8 cellular contexts compared by ENCODE assay signal in the genomic region with DNA sequence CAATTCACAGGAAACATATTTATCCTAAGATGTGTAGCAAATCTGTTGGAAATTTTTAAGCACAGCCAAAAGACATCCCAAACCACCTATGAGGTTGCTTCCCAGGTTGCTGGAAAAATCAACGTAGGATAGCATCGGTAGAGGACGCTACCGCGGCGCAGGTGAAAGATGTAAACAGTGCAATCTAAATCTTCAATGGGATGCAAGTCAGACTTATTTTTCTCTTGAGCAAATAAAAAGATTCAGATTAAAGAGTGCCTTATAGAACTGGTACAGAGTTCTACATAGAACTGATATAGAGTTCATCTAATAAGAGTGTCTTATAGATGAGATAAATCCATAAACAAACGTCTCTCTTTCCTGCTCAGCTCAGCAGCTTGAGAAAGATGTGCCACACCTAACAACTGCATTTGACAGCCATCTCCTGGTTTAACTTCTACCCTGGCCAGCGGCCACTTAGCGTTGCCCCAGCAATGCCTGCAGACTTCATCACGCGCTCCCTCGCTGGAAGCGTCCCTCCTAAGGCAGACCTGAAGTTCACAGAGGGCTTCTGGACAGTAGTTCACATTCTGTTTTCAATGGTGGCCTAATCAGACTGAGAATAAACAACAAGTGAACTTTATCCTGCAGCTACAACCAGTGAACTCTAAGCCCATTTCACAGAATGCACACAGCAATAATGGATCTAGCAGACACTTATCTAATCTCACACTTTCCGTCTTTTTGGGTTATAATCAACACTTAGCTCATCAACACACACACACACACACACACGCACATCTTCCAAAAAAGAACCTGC.
DNase-seq lines count a peak whose midpoint lies in the region; ATAC-seq and TF ChIP-seq lines count a peak whose summit lies in the region.

No MANE protein-coding gene starts in this region.

- H3K9me3 Mint-ChIP-seq in type B pancreatic cell: no peaks in the 10 kb centered on the region

- no peaks in the 10 kb centered on the region for H3K27me3 ChIP-seq in mammary epithelial cell (ENCODE audit: insufficient read depth, low read length)

- H3K36me3 Mint-ChIP-seq in type B pancreatic cell: no peaks in the 10 kb centered on the region

- dilution Hi-C loops in mammary epithelial cell (cut with HindIII; ENCODE audit: low sequenced_read_pairs): no loop called here

- intact Hi-C loops in mammary epithelial cell (cut with micrococcal nuclease): no loop called here

- no peaks in the 10 kb centered on the region for H3K9me3 ChIP-seq in mammary epithelial cell (replicated peaks; ENCODE audit: insufficient read depth, low read length)

- 99% methylated on average over 14 of the region's 15 CpGs for WGBS in mammary epithelial cell (ENCODE audit: low coverage, missing lambda C conversion rate)

- no peak overlapping the region for H3K9ac ChIP-seq in mammary epithelial cell (ENCODE audit: insufficient read depth, low read length)

- TF ChIP-seq CTCF in mammary epithelial cell (conservative IDR thresholded peaks at IDR 0.05 in 1 of 2, IDR thresholded peaks at IDR 0.05 in 1 of 2; ENCODE audit: extremely low read depth in 1 of 2, insufficient read depth in 1 of 2, low read depth in 1 of 2, low read length in 2 of 2) (no peak), type B pancreatic cell (conservative IDR thresholded peaks at IDR 0.05) (no peak)

- H3K36me3 ChIP-seq in mammary epithelial cell (ENCODE audit: insufficient read depth, low read length): no peaks in the 10 kb centered on the region

- no peak overlapping the region for H3K27ac ChIP-seq in mammary epithelial cell (ENCODE audit: insufficient read depth, low read depth, low read length)

- H3K79me2 ChIP-seq in mammary epithelial cell (ENCODE audit: insufficient read depth, low read length): no peaks in the 10 kb centered on the region

- no peak overlapping the region for H3K4me3 ChIP-seq in mammary epithelial cell (replicated peaks in 1 of 3; ENCODE audit: insufficient read depth in 1 of 3, low read depth in 2 of 3, low read length in 3 of 3)

- ATAC-seq in GM18909 (IDR thresholded peaks at IDR 0.05; ENCODE audit: poor library complexity, unreplicated experiment) (no peak), HG02678 (IDR thresholded peaks at IDR 0.05; ENCODE audit: unreplicated experiment) (no peak)

- H3K4me3 Mint-ChIP-seq in type B pancreatic cell: peak overlapping the region; percentile 12

- peaks cover 65% of the 10 kb centered on the region for H3K4me1 Mint-ChIP-seq in type B pancreatic cell (ENCODE audit: unreplicated experiment)

- no peaks in the 10 kb centered on the region for H4K20me1 ChIP-seq in mammary epithelial cell (ENCODE audit: insufficient read depth, low read length)

- H3K27me3 Mint-ChIP-seq in type B pancreatic cell: no peaks in the 10 kb centered on the region

- CTCF ChIA-PET in mammary epithelial cell (lab: Charles Lee; ENCODE audit: low non-redundant PET): no interaction called here

- in situ Hi-C loops in mammary epithelial cell (cut with MboI; ENCODE audit: low sequenced_read_pairs in 2 of 2): no loop called here

- peak overlapping the region; percentile 76 for H2AFZ ChIP-seq in mammary epithelial cell (ENCODE audit: low read depth, low read length)

- no TSS peak for BruUV-seq in mammary epithelial cell (replicated peaks; lab: Mats Ljungman, UMichigan)

- peaks cover 18% of the 10 kb centered on the region for H3K4me1 ChIP-seq in mammary epithelial cell (ENCODE audit: insufficient read depth, low read length)

- DNase-seq in activated CD8-positive, alpha-beta memory T cell treated with anti-CD3 and anti-CD28 coated beads, Interleukin-2, amount 50 U/mL, for 48 hours: peak; percentile 54
- DNase-seq in activated CD8-positive, alpha-beta memory T cell treated with anti-CD3 and anti-CD28 coated beads, Interleukin-2, amount 50 U/mL, for 4 hours: no peak
- DNase-seq in mammary epithelial cell: no peak
- peak; percentile 75 for DNase-seq in mucosa of gallbladder (ENCODE audit: low spot score)
- DNase-seq in type B pancreatic cell (ENCODE audit: extremely low spot score, unreplicated experiment): no peak
- no peak for DNase-seq in GM19238 (ENCODE audit: insufficient read length, low spot score)

- no peak overlapping the region for H3K4me2 ChIP-seq in mammary epithelial cell (ENCODE audit: insufficient read depth, low read depth, low read length)

- peak overlapping the region; percentile 87 for H3K27ac Mint-ChIP-seq in type B pancreatic cell

Comparison
In these comparisons a context has a peak if more than half of its experiments do, and no peak if none do; other contexts are left out.
1. DNase-seq: peak in activated CD8-positive, alpha-beta memory T cell treated with anti-CD3 and anti-CD28 coated beads, Interleukin-2, amount 50 U/mL, for 48 hours (single experiment) and mucosa of gallbladder (single experiment); none in activated CD8-positive, alpha-beta memory T cell treated with anti-CD3 and anti-CD28 coated beads, Interleukin-2, amount 50 U/mL, for 4 hours (single experiment), mammary epithelial cell (single experiment), type B pancreatic cell (single experiment) and GM19238 (single experiment).